ENCODE assay signal across 10 cellular contexts in the genomic region with DNA sequence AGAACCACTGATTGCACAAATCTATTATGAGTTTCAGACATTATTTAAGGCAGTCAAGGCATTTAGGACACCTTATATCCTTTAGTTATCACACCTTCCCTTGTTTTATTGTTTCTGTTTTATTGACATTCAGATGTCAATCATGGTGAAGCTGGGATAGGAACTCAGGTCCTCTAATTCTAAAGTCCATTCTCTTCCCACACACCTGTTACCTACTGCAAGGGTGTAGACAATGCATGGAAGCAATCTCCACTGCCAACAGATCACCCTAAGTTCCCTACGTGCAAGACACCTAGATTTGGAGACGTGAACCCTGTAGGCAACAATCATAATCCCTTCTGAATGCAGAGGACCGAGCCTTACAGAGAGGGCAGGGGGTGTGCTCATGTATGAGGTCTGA.
"Had no signal": no experiment of that assay in that cellular context is flagged by ENCODE, and none has a peak within 500 bp of the region (broad histone marks: within the 10 kb centered on the region; RNA-seq: fewer than 3 reads in every experiment).

No MANE protein-coding gene starts in this region.

- H3K9me3 Mint-ChIP-seq: activated T-cell treated with anti-CD3 and anti-CD28 coated beads, Interleukin-2, amount 50 U/mL, for 4 hours; natural killer cell had no signal

- DNase-seq: activated CD4-positive, alpha-beta T cell treated with anti-CD3 and anti-CD28 coated beads for 1 hour; activated CD4-positive, alpha-beta T cell treated with anti-CD3 and anti-CD28 coated beads, Interleukin-2, amount 50 U/mL, for 48 hours; activated naive CD4-positive, alpha-beta T cell; activated T-cell treated with anti-CD3 and anti-CD28 coated beads, Interleukin-2, amount 50 U/mL, for 4 hours; aorta; lower lobe of right lung; natural killer cell; ovary; SJCRH30; SW 1271 had no signal

- H3K4me3 Mint-ChIP-seq: activated T-cell treated with anti-CD3 and anti-CD28 coated beads, Interleukin-2, amount 50 U/mL, for 4 hours had no signal

- H3K27ac ChIP-seq: lower lobe of right lung, ovary, SJCRH30 had no signal

- H3K4me3 ChIP-seq: ovary, SJCRH30 had no signal

- H3K4me1 ChIP-seq: SJCRH30 had no signal

- H3K9me3 ChIP-seq: lower lobe of right lung, ovary, SJCRH30 had no signal

- H3K27me3 ChIP-seq: ovary, SJCRH30 had no signal

- H3K36me3 ChIP-seq: lower lobe of right lung, ovary, SJCRH30 had no signal

- H3K27ac Mint-ChIP-seq: natural killer cell had no signal

- ATAC-seq: activated T-cell treated with anti-CD3 and anti-CD28 coated beads, Interleukin-2, amount 50 U/mL, for 4 hours; lower lobe of right lung; natural killer cell had no signal

- H3K36me3 Mint-ChIP-seq: natural killer cell had no signal
